Comparison of ENCODE assay signal across 6 cellular contexts in genomic region chr9:81948650-81949049, GRCh38. TPM values are rescaled to one million over a fixed set of nuclear protein-coding genes. Genes with fewer than 3 reads are reported as not detected.
"Had no signal": no experiment of that assay in that cellular context is flagged by ENCODE, and none has a peak within 500 bp of the region (broad histone marks: within the 10 kb centered on the region; RNA-seq: fewer than 3 reads in every experiment).

No MANE protein-coding gene starts in this region.

RNA-seq across cellular contexts. Expression of gene SPATA31D3, which starts 5.3 kb away (rescaled TPM):
- polyA plus RNA-seq: endothelial cell of umbilical vein, esophagus, fibroblast of lung, foreskin keratinocyte, heart left ventricle, heart right ventricle had no signal

RNA-seq across cellular contexts. Expression of gene SPATA31D4, which starts 20.4 kb away (rescaled TPM):
- polyA plus RNA-seq: endothelial cell of umbilical vein, esophagus, fibroblast of lung, foreskin keratinocyte, heart left ventricle, heart right ventricle had no signal

RNA-seq across cellular contexts. Expression of gene SPATA31D1, which starts 39.9 kb away (rescaled TPM):
- polyA plus RNA-seq: endothelial cell of umbilical vein, esophagus, fibroblast of lung, foreskin keratinocyte, heart left ventricle, heart right ventricle had no signal
